In the genomic region with DNA sequence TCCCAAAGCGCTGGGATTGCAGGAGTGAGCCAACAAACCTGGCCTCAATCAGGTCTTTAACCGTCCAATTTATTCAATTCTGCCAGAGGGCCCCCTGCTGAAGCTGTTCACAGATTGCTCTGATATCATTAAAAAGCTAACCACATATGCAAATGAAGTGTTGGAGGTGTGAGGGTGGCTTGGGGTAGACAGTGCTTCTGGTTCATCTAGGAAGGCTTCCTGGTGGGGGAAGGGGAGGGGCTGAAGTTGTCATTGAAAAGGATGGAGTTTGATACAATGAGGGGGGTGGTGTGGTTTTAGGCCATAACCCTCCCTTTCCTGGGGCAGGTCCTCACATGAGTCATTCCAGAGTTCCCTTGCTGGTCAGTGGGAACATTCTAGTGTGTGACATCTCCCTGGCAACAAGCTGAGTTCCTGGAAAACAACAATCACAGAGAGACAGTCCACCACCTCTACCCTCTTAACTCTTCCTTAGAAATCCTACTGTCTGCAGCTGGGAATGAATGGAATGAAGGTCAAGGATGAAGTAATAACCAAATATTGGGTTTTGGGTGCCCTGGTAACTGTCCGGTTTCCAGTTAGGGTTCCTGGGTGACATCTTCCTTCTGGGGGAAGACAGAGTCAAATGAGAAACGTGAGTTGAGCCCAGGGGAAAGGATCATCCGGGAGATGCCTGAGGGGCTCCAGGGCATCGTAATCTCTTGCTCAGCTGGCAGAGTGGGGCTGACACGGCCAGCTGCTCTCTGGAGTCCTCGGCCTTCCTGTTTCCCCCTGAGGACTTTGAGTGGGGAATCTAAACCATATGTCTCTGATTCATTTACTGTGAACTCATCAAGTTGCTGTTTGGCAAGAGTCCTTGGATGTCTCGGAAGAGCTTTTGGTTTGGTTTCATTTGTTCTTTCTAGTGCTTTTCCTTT, we compare ENCODE assay signal across 8 cellular contexts. TPM values are rescaled to one million over a fixed set of nuclear protein-coding genes. Genes with fewer than 3 reads are reported as not detected.
DNase-seq lines count a peak whose midpoint lies in the region; ATAC-seq and TF ChIP-seq lines count a peak whose summit lies in the region.

No MANE protein-coding gene starts in this region.

- H2BK120ac ChIP-seq in IMR-90 (ENCODE audit: low read depth, low read length): peak overlapping the region; percentile 71

- DNase-seq in GM06990 (ENCODE audit: extremely low read depth, insufficient read length) (no peak), IMR-90 (peak; percentile 97), adipocyte (ENCODE audit: low read depth) (peak; percentile 96), left ventricle myocardium inferior (no peak), NCI-H1417 treated with DMSO at 0.1 percent for 48 hours (lab: John Stamatoyannopoulos, UW) (no peak)

- 0% methylated on average over 2 of the region's 9 CpGs; no CpG with 5 or more reads in 1 of the 2 experiments for WGBS in IMR-90 (ENCODE audit: extremely low coverage in 2 of 2, insufficient read length in 1 of 2), 2 experiments

- H3K36me3 ChIP-seq in GM06990 (ENCODE audit: control insufficient read depth, insufficient read depth, low read length) (no peaks in the 10 kb centered on the region), IMR-90 (ENCODE audit: control insufficient read depth, insufficient read depth, low read length) (no peaks in the 10 kb centered on the region), adipocyte (ENCODE audit: control insufficient read depth, insufficient read depth, low read length, severe bottlenecking) (no peaks in the 10 kb centered on the region), left ventricle myocardium inferior (no peaks in the 10 kb centered on the region), skeletal muscle tissue (ENCODE audit: control insufficient read depth in 3 of 3, insufficient read depth in 3 of 3, low read length in 3 of 3) (no peaks in the 10 kb centered on the region)

- TF ChIP-seq RAD21 in IMR-90 (IDR thresholded peaks at IDR 0.05; ENCODE audit: low read length): 0 out of 2 replicates have a peak, but pooled peaks have one; percentile 2

- peak overlapping the region; percentile 49 for H4K5ac ChIP-seq in IMR-90 (ENCODE audit: low read depth, low read length)

- H3K4me1 ChIP-seq in IMR-90 (ENCODE audit: control insufficient read depth, insufficient read depth, low read length): peaks cover 15% of the 10 kb centered on the region
- H3K4me1 ChIP-seq in adipocyte (ENCODE audit: control insufficient read depth, insufficient read depth, low read length): peaks cover 39% of the 10 kb centered on the region
- peaks cover 39% of the 10 kb centered on the region for H3K4me1 ChIP-seq in left ventricle myocardium inferior
- peaks cover 12 to 20% (median 16%) of the 10 kb centered on the region in 3 donors for H3K4me1 ChIP-seq in skeletal muscle tissue (ENCODE audit: control insufficient read depth in 3 of 3, insufficient read depth in 3 of 3, low read length in 3 of 3)

- H3K79me1 ChIP-seq in IMR-90 (ENCODE audit: low read depth in 1 of 2, low read length in 2 of 2): no peaks in the 10 kb centered on the region

- H3K27ac ChIP-seq in IMR-90 (ENCODE audit: insufficient read depth, low read length) (peak overlapping the region; percentile 84), left ventricle myocardium inferior (replicated peaks) (peak overlapping the region; percentile 82), skeletal muscle tissue (ENCODE audit: low read depth, low read length) (peak overlapping the region; percentile 61)

- POLR2A ChIA-PET in IMR-90 (lab: Charles Lee; ENCODE audit: unreplicated experiment): interaction anchor here (0.7 to 1.1 kb wide), 3 partner anchors 59 to 188 kb away, joined by 3 to 5 read pairs (median 3); partner anchors contain the start of gene ATF3

- TF ChIP-seq POLR2A in IMR-90 (IDR thresholded peaks at IDR 0.05; ENCODE audit: low read depth, low read length): peak; percentile 76

- peaks cover 13% of the 10 kb centered on the region; the same call in 1 of the 2 replicates for H3K9me1 ChIP-seq in IMR-90 (ENCODE audit: insufficient read depth, low read length)

- peak overlapping the region; percentile 10; the same call in 1 of the 3 replicates for H2BK15ac ChIP-seq in IMR-90 (ENCODE audit: low read depth, low read length)

- peak overlapping the region; percentile 64 for H2AFZ ChIP-seq in IMR-90 (replicated peaks; ENCODE audit: low read length, poor library complexity)

- CTCF ChIA-PET in IMR-90 (lab: Yijun Ruan, JAX): interaction anchor here (0.9 to 1.6 kb wide), 3 partner anchors 34 to 191 kb away, joined by 3 to 5 read pairs (median 5); no protein-coding TSS in a partner anchor

- no peaks in the 10 kb centered on the region for H3K27me3 ChIP-seq in GM06990 (replicated peaks; ENCODE audit: control insufficient read depth, insufficient read depth, low read length)
- H3K27me3 ChIP-seq in IMR-90 (ENCODE audit: control insufficient read depth, insufficient read depth, low read length): no peaks in the 10 kb centered on the region
- H3K27me3 ChIP-seq in adipocyte (replicated peaks; ENCODE audit: control insufficient read depth, insufficient read depth, low read length): peaks cover 4% of the 10 kb centered on the region
- peaks cover under 1% of the 10 kb centered on the region for H3K27me3 ChIP-seq in left ventricle myocardium inferior (ENCODE audit: low read depth)
- H3K27me3 ChIP-seq in skeletal muscle tissue (ENCODE audit: control insufficient read depth in 3 of 3, insufficient read depth in 3 of 3, low read length in 3 of 3): peaks cover 3 to 8% (median 6%) of the 10 kb centered on the region in 3 donors

- H4K20me1 ChIP-seq in IMR-90 (ENCODE audit: insufficient read depth, low read length): peaks cover 7% of the 10 kb centered on the region; the same call in 1 of the 2 replicates

- H3K4me3 ChIP-seq in GM06990 (replicated peaks; ENCODE audit: low read depth, low read length): no peak overlapping the region
- peak overlapping the region; percentile 29; the same call in 1 of the 2 replicates for H3K4me3 ChIP-seq in IMR-90 (ENCODE audit: insufficient read depth, low read depth, low read length)
- peak overlapping the region; percentile 72 for H3K4me3 ChIP-seq in adipocyte (ENCODE audit: low read length)
- H3K4me3 ChIP-seq in left ventricle myocardium inferior: peak overlapping the region; percentile 13
- peak overlapping the region in 1 of 3 donors; percentile 24 for H3K4me3 ChIP-seq in skeletal muscle tissue (ENCODE audit: low read length in 3 of 3)

- H3K4ac ChIP-seq in IMR-90 (ENCODE audit: low read depth, low read length): peak overlapping the region; percentile 75

- H3K4me2 ChIP-seq in IMR-90 (ENCODE audit: low read depth, low read length): peak overlapping the region; percentile 87

- H3K9ac ChIP-seq in IMR-90 (ENCODE audit: low read depth, low read length) (0 out of 2 replicates have a peak overlapping the region, but pooled peaks have one; percentile 15), adipocyte (ENCODE audit: low read length) (peak overlapping the region; percentile 58), skeletal muscle tissue (ENCODE audit: low read depth in 1 of 3, low read length in 3 of 3) (no peak overlapping the region)

- dilution Hi-C loops in IMR-90 (cut with HindIII; ENCODE audit: low sequenced_read_pairs, unreplicated experiment): no loop called here

- ATAC-seq in IMR-90 (ENCODE audit: low read depth) (peak; percentile 57), HG02840 (IDR thresholded peaks at IDR 0.05; ENCODE audit: low FRiP score, unreplicated experiment) (no peak), HG03196 (IDR thresholded peaks at IDR 0.05; ENCODE audit: unreplicated experiment) (no peak)

- H2BK5ac ChIP-seq in IMR-90 (ENCODE audit: low read depth, low read length, poor library complexity, severe bottlenecking): peak overlapping the region; percentile 80

- in situ Hi-C loops in IMR-90 (cut with MboI; ENCODE audit: low sequenced_read_pairs): loop anchor here (10.0 to 25.0 kb wide), 2 partner anchors 117 to 320 kb away; no protein-coding TSS in a partner anchor

- H3K9me3 ChIP-seq in IMR-90 (ENCODE audit: control insufficient read depth, insufficient read depth, low read length): no peaks in the 10 kb centered on the region
- no peaks in the 10 kb centered on the region for H3K9me3 ChIP-seq in adipocyte (ENCODE audit: control insufficient read depth, low read length)
- no peaks in the 10 kb centered on the region for H3K9me3 ChIP-seq in left ventricle myocardium inferior (replicated peaks)
- H3K9me3 ChIP-seq in skeletal muscle tissue (ENCODE audit: control insufficient read depth in 3 of 3, low read length in 3 of 3): no peaks in the 10 kb centered on the region

- peak overlapping the region; percentile 79 for H3K18ac ChIP-seq in IMR-90 (ENCODE audit: low read depth, low read length)

- peak overlapping the region; percentile 62 for H3K23ac ChIP-seq in IMR-90 (ENCODE audit: low read depth, low read length)

- H3K14ac ChIP-seq in IMR-90 (replicated peaks; ENCODE audit: low read depth, low read length): peak overlapping the region; percentile 49

- H2AK9ac ChIP-seq in IMR-90 (replicated peaks; ENCODE audit: low read depth, low read length, poor library complexity): peak overlapping the region; percentile 8

- H3K56ac ChIP-seq in IMR-90 (ENCODE audit: extremely low read depth, insufficient read depth, low read length): peak overlapping the region; percentile 42

- no TSS peak for BruUV-seq in IMR-90 (replicated peaks; lab: Mats Ljungman, UMichigan)

- intact Hi-C loops in IMR-90 (cut with micrococcal nuclease) (no loop called here), left ventricle myocardium inferior (cut with micrococcal nuclease) (loop anchor here (5.0 kb wide), 1 partner anchor 115 kb away; no protein-coding TSS in a partner anchor)

- TF ChIP-seq CTCF in GM06990 (IDR thresholded peaks at IDR 0.05; ENCODE audit: insufficient read depth, low read length, poor library complexity, severe bottlenecking) (peak; percentile 4), IMR-90 (conservative IDR thresholded peaks at IDR 0.05; ENCODE audit: low read depth, low read length) (no peak), left ventricle myocardium inferior (IDR thresholded peaks at IDR 0.05; ENCODE audit: borderline replicate concordance) (no peak)

- H2AK5ac ChIP-seq in IMR-90 (ENCODE audit: low read depth, low read length): peak overlapping the region; percentile 74

- peak overlapping the region; percentile 64 for H2BK20ac ChIP-seq in IMR-90 (ENCODE audit: low read depth, low read length)

- H4K8ac ChIP-seq in IMR-90 (ENCODE audit: low read depth in 2 of 2, low read length in 2 of 2): peak overlapping the region in 1 of 2 experiments; percentile 53; a peak in 1 of 4 replicates

- H4K91ac ChIP-seq in IMR-90 (ENCODE audit: insufficient read depth, low read depth, low read length): peak overlapping the region; percentile 23

RNA-seq across cellular contexts. Expression of gene BATF3, which starts 32.2 kb away (rescaled TPM):
- total RNA-seq in IMR-90 (2012; rRNA removed): 1.6 and 2.2 TPM in 2 replicates
- polyA plus RNA-seq in IMR-90 (2012; rRNA removed): 3.0 and 3.9 TPM in 2 replicates
- polyA plus RNA-seq in IMR-90 (2012; cell fraction: cytosol; rRNA removed): 3.4 and 3.8 TPM in 2 replicates
- 5.1 and 5.2 TPM in 2 replicates for polyA plus RNA-seq in IMR-90 (2012; cell fraction: nucleus; rRNA removed; ENCODE audit: low replicate concordance)
- total RNA-seq in left ventricle myocardium inferior: 1.8 TPM
- total RNA-seq in skeletal muscle tissue: 0.52 TPM

RNA-seq across cellular contexts. Expression of gene ATF3, which starts 58.9 kb away (rescaled TPM):
- 9.9 and 15.0 TPM in 2 replicates for total RNA-seq in IMR-90 (2012; rRNA removed)
- polyA plus RNA-seq in IMR-90 (2012; rRNA removed): 12.3 and 17.9 TPM in 2 replicates
- polyA plus RNA-seq in IMR-90 (2012; cell fraction: cytosol; rRNA removed): 13.7 and 26.0 TPM in 2 replicates
- polyA plus RNA-seq in IMR-90 (2012; cell fraction: nucleus; rRNA removed; ENCODE audit: low replicate concordance): 98.0 and 356 TPM in 2 replicates
- total RNA-seq in left ventricle myocardium inferior: 20.0 TPM
- total RNA-seq in skeletal muscle tissue: 4.7 TPM

Comparison
In these comparisons a context has a peak if more than half of its experiments do, and no peak if none do; other contexts are left out.
1. DNase-seq: peak in IMR-90 (single experiment) and adipocyte (single experiment); none in GM06990 (single experiment), left ventricle myocardium inferior (single experiment) and NCI-H1417 treated with DMSO at 0.1 percent for 48 hours (single experiment).
2. H3K9ac ChIP-seq: peak in IMR-90 (single experiment) and adipocyte (single experiment); none in skeletal muscle tissue (0 of 3).
3. Peak in every context shown above with its lines, with median percentiles within 50 percentile points of each other: H3K27ac ChIP-seq.